10 cellular contexts compared by ENCODE assay signal in the genomic region with DNA sequence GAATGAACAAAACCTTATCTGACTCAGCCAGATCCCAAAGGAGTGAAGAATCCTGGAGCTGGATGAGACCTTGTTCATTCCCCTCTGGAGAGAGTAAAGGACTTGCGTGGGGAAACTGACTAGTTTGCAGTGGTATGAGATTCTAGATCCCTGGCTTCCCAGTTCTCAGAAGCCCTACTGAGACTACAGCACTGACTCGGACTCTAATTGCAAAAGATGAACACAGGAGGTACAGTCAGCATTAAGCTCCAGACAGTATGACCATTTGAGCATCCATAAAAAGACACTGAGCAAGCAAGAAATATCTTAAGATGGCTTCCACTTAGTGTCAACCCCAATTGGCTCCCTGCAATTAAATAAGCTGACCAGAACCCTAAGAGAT. TPM values are rescaled to one million over a fixed set of nuclear protein-coding genes. Genes with fewer than 3 reads are reported as not detected.
A peak's percentile ranks its signal among the peaks of the same experiment; 100 is the strongest.
DNase-seq lines count a peak whose midpoint lies in the region; ATAC-seq and TF ChIP-seq lines count a peak whose summit lies in the region.
"Had no signal": no experiment of that assay in that cellular context is flagged by ENCODE, and none has a peak within 500 bp of the region (broad histone marks: within the 10 kb centered on the region; RNA-seq: fewer than 3 reads in every experiment).

No MANE protein-coding gene starts in this region.

- H3K4me1 ChIP-seq in SJSA1 (replicated peaks), result peaks cover 42% of the 10 kb centered on the region
- H3K4me1 ChIP-seq in endodermal cell (ENCODE audit: control insufficient read depth, insufficient read depth, low read length), result peaks cover 2% of the 10 kb centered on the region
- peaks cover 32% of the 10 kb centered on the region for H3K4me1 ChIP-seq in neural progenitor cell

- no peak overlapping the region for H3K4me3 Mint-ChIP-seq in endodermal cell
- H3K4me3 Mint-ChIP-seq in neural progenitor cell, result no peak overlapping the region

- H3K36me3 ChIP-seq in SJSA1 (peaks cover 60% of the 10 kb centered on the region), endodermal cell (ENCODE audit: control insufficient read depth, insufficient read depth, low read length) (peaks cover 26% of the 10 kb centered on the region), neural progenitor cell (no peaks in the 10 kb centered on the region)

- no peak overlapping the region for H2AFZ ChIP-seq in neural progenitor cell (replicated peaks)

- H3K9me3 ChIP-seq in SJSA1 (replicated peaks), result no peaks in the 10 kb centered on the region
- H3K9me3 ChIP-seq in endodermal cell (ENCODE audit: control insufficient read depth, low read length), result no peaks in the 10 kb centered on the region
- no peaks in the 10 kb centered on the region for H3K9me3 ChIP-seq in neural progenitor cell (ENCODE audit: low read depth)

- H3K27ac Mint-ChIP-seq in endodermal cell (peak overlapping the region; percentile 62), neural progenitor cell (peak overlapping the region; percentile 34)

- H3F3A ChIP-seq in neural progenitor cell (ENCODE audit: low read depth), result peaks cover 16% of the 10 kb centered on the region

- peak; percentile 42 for DNase-seq in AG20443 (ENCODE audit: low spot score)
- DNase-seq in SJSA1 (ENCODE audit: low read depth in 1 of 2, low spot score in 2 of 2), result no peak
- DNase-seq in endodermal cell, result no peak
- DNase-seq in neural progenitor cell (ENCODE audit: low spot score), result no peak
- DNase-seq in DMS53 treated with DMSO at 0.1 percent for 48 hours (lab: John Stamatoyannopoulos, UW; ENCODE audit: unreplicated experiment), result no peak
- no peak for DNase-seq in NCI-H345 (lab: John Stamatoyannopoulos, UW)
- DNase-seq: left cardiac atrium had no signal

- H3K4me3 ChIP-seq in SJSA1 (no peak overlapping the region), endodermal cell (ENCODE audit: low read length) (no peak overlapping the region), neural progenitor cell (no peak overlapping the region)

- no peak overlapping the region for H3K4me2 ChIP-seq in neural progenitor cell

- peaks cover 41% of the 10 kb centered on the region for H4K20me1 ChIP-seq in neural progenitor cell (ENCODE audit: low read depth)

- H3K9ac ChIP-seq in endodermal cell (ENCODE audit: extremely low read depth, low read length, poor library complexity, severe bottlenecking), result no peak overlapping the region
- no peak overlapping the region for H3K9ac ChIP-seq in neural progenitor cell

- peaks cover 43% of the 10 kb centered on the region for H3K4me1 Mint-ChIP-seq in endodermal cell
- peaks cover 61% of the 10 kb centered on the region for H3K4me1 Mint-ChIP-seq in neural progenitor cell

- 90 to 100% methylated on average over 2 of the region's 2 CpGs for WGBS in endodermal cell (ENCODE audit: insufficient coverage in 1 of 2, insufficient read length in 1 of 2), 2 experiments

- peaks cover 41% of the 10 kb centered on the region for H3K36me3 Mint-ChIP-seq in endodermal cell (ENCODE audit: low read depth)
- peaks cover 20% of the 10 kb centered on the region for H3K36me3 Mint-ChIP-seq in neural progenitor cell

- H3K27me3 Mint-ChIP-seq in endodermal cell (ENCODE audit: insufficient read depth) (no peaks in the 10 kb centered on the region), neural progenitor cell (ENCODE audit: insufficient read depth, low read depth) (no peaks in the 10 kb centered on the region)

- H3K9me3 Mint-ChIP-seq in endodermal cell, result no peaks in the 10 kb centered on the region
- no peaks in the 10 kb centered on the region for H3K9me3 Mint-ChIP-seq in neural progenitor cell

- H3K27me3 ChIP-seq in SJSA1 (replicated peaks) (no peaks in the 10 kb centered on the region), endodermal cell (ENCODE audit: control insufficient read depth, insufficient read depth, low read length, poor library complexity, severe bottlenecking) (no peaks in the 10 kb centered on the region), neural progenitor cell (no peaks in the 10 kb centered on the region)

- TF ChIP-seq CTCF in endodermal cell (conservative IDR thresholded peaks at IDR 0.05), result no peak
- no peak for TF ChIP-seq CTCF in neural progenitor cell (IDR thresholded peaks at IDR 0.05)

- H3K79me2 ChIP-seq in neural progenitor cell (ENCODE audit: low read depth), result peaks cover 100% of the 10 kb centered on the region

- peak overlapping the region; percentile 18 for H3K27ac ChIP-seq in SJSA1
- peak overlapping the region; percentile 1 for H3K27ac ChIP-seq in endodermal cell (ENCODE audit: low read depth, low read length)
- H3K27ac ChIP-seq in neural progenitor cell, result no peak overlapping the region

- ATAC-seq in GM18867 (IDR thresholded peaks at IDR 0.05; ENCODE audit: unreplicated experiment) (no peak), GM19467 (IDR thresholded peaks at IDR 0.05; ENCODE audit: unreplicated experiment) (no peak)
- ATAC-seq: HCT116 had no signal

RNA-seq across cellular contexts. Expression of a gene that starts 6.8 kb away (rescaled TPM):
- total RNA-seq in SJSA1 (2014; rRNA removed; shearing (Covaris generic)), result 6.8 and 11.1 TPM in 2 replicates
- 10 to 100 TPM; 64.9 to 82.5 TPM for total RNA-seq in endodermal cell
- polyA plus RNA-seq in endodermal cell (2013, experiment 1 of 2), result 23.7 TPM
- polyA plus RNA-seq in endodermal cell (2013, experiment 2 of 2), result 23.5 TPM
- total RNA-seq in neural progenitor cell (ENCODE audit: low replicate concordance), result 19.1 and 29.1 TPM in 2 replicates

RNA-seq across cellular contexts. Expression of a gene that starts 23.8 kb away (rescaled TPM):
- 321 and 324 TPM in 2 replicates for total RNA-seq in SJSA1 (2014; rRNA removed; shearing (Covaris generic))
- total RNA-seq in endodermal cell (100 to 1,000 TPM; 187 to 240 TPM), neural progenitor cell (ENCODE audit: low replicate concordance) (258 and 305 TPM in 2 replicates)
- polyA plus RNA-seq in endodermal cell (2013, experiment 1 of 2), result 185 TPM
- polyA plus RNA-seq in endodermal cell (2013, experiment 2 of 2), result 176 TPM

RNA-seq across cellular contexts. Expression of a gene that starts 58.4 kb away (rescaled TPM):
- 66.3 and 129 TPM in 2 replicates for total RNA-seq in SJSA1 (2014; rRNA removed; shearing (Covaris generic))
- total RNA-seq in endodermal cell (10 to 100 TPM; 61.8 to 69.5 TPM), neural progenitor cell (ENCODE audit: low replicate concordance) (8.0 and 66.2 TPM in 2 replicates)
- 44.2 TPM for polyA plus RNA-seq in endodermal cell (2013, experiment 1 of 2)
- polyA plus RNA-seq in endodermal cell (2013, experiment 2 of 2), result 34.1 TPM
